16 cellular contexts compared by ENCODE assay signal in the genomic region with DNA sequence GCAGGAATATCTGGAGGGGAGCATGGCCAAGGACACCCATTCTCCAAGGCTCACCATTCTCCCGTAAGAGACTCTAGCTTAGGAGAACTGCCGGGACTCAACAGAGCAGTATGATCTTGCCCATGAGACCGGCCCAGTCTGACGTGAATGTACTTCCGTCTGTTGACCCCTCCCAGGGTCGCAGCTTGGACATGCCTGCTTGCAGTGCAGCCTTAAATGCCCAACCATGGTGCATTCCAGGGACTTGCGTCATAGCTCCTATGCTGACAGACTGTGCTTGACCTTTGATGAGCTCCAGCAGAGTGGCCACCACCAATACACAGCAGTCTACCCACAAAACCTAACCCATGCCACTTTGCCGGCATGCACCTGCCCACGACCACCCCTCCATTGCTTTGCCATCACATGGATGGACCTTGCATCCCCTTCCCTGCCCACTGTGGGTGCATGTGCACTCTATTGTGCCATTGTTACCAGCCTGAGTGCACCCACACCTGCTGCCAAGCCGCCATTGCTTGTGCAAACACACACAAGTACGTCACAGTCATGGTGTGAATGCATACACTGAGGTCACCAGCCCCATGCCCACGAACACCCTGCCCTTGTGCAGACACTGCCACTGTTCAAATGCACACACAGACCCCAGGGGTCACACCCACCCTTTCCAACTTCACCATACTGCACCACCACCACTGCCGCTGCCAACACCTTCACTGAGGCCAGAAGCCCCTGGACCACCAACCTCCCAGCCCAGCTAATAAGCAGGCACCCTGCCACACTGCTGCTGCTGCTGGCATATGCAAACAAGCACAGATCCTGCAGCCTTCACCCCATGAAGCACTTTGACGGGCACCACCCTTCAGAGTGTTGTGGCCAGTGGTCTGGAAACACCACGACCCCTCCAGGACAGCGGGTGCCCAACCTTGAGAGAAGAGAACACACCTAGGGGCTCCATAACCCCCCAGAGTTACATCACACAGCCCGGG.
"Had no signal": no experiment of that assay in that cellular context is flagged by ENCODE, and none has a peak within 500 bp of the region (broad histone marks: within the 10 kb centered on the region; RNA-seq: fewer than 3 reads in every experiment).

No MANE protein-coding gene starts in this region.

- H3K27me3 ChIP-seq: esophagus muscularis mucosa, suprapubic skin, transverse colon, vagina had no signal

- H3K27ac ChIP-seq: esophagus muscularis mucosa, suprapubic skin, transverse colon, vagina had no signal

- H3K36me3 ChIP-seq: esophagus muscularis mucosa, suprapubic skin, transverse colon, vagina had no signal

- H3K9me3 ChIP-seq: esophagus muscularis mucosa, suprapubic skin, transverse colon, vagina had no signal

- H3K4me3 ChIP-seq: esophagus muscularis mucosa, lung, suprapubic skin, transverse colon, vagina had no signal

- DNase-seq: activated CD4-positive, CD25-positive, alpha-beta regulatory T cell treated with anti-CD3 and anti-CD28 coated beads, Interleukin-2, amount 50 U/mL, for 72 hours; activated CD8-positive, alpha-beta memory T cell treated with anti-CD3 and anti-CD28 coated beads for 24 hours; activated CD8-positive, alpha-beta memory T cell treated with anti-CD3 and anti-CD28 coated beads, Interleukin-2, amount 50 U/mL, for 48 hours; activated effector memory CD4-positive, alpha-beta T cell treated with Interleukin-2 at 50 U/mL for 16 hours; activated T-cell treated with anti-CD3 and anti-CD28 coated beads, Interleukin-2, amount 50 U/mL, for 48 hours; dermis blood vessel endothelial cell; effector memory CD4-positive, alpha-beta T cell; left colon; occipital lobe; stimulated activated CD4-positive, alpha-beta T cell treated with anti-CD3 and anti-CD28 coated beads, Interleukin-2, amount 100 ng/mL, for 48 hours; stimulated activated naive CD8-positive, alpha-beta T cell treated with anti-CD3 and anti-CD28 coated beads, Interleukin-15, amount 100 ng/mL, for 72 hours; transverse colon had no signal

- ATAC-seq: left colon; stimulated activated naive CD8-positive, alpha-beta T cell treated with anti-CD3 and anti-CD28 coated beads, Interleukin-15, amount 100 ng/mL, for 72 hours had no signal

- H3K4me1 ChIP-seq: esophagus muscularis mucosa, suprapubic skin, transverse colon, vagina had no signal
